ENCODE assay signal across 1 cellular context in genomic region chr6:30883743-30884520, GRCh38.
TF ChIP-seq lines count a peak whose summit lies in the region.

TSS of gene DDR1 (plus strand) at chr6:30884519. CDS start at chr6:30888730, 4,211 bp downstream.

TF ChIP-seq in GM23338, 12 proteins besides CTCF, POLR2A, EP300 and RAD21 (continued from another document):
- no peak for TF ChIP-seq ZNF462 (CRISPR knock-in tag; IDR thresholded peaks at IDR 0.05)
- TF ChIP-seq REST (IDR thresholded peaks at IDR 0.05; ENCODE audit: unreplicated experiment) = no peak
- TF ChIP-seq EZH2 (IDR thresholded peaks at IDR 0.05; ENCODE audit: low read depth, unreplicated experiment) = no peak
- no peak for TF ChIP-seq ETS1 (IDR thresholded peaks at IDR 0.05)
- TF ChIP-seq STAT1 (IDR thresholded peaks at IDR 0.05; ENCODE audit: unreplicated experiment) = no peak
- TF ChIP-seq JUNB (IDR thresholded peaks at IDR 0.05; ENCODE audit: unreplicated experiment) = no peak
- no peak for TF ChIP-seq ZNF114 (CRISPR knock-in tag; IDR thresholded peaks at IDR 0.05)
- TF ChIP-seq POLR2AphosphoS5 (IDR thresholded peaks at IDR 0.05; ENCODE audit: low read depth) = no peak; the same call in 1 of the 2 replicates
